In the genomic region with DNA sequence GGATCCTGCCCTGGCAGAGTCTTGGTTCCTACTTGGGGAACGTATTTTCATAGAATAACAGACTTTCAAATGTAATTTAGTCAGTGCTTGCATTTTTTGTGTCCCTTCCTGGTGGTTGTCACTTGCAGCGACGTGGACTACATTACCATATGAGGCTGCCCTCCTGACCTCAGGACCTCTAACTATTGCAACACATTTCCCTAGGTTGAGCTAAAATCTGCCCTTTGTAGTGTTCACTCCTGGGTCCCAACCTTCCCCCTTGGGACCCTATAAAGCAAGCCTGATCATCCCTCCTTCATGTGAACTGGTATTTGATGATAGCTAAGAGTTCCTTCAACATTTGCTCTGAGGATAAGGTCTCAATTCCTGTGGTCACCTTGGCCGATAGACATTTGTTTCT, we compare ENCODE assay signal across 2 cellular contexts.
TF ChIP-seq lines count a peak whose summit lies in the region.

No MANE protein-coding gene starts in this region.

TF ChIP-seq in HepG2, 621 proteins besides CTCF, POLR2A, EP300 and RAD21 (continued from another document):
- TF ChIP-seq, protein P1, sequence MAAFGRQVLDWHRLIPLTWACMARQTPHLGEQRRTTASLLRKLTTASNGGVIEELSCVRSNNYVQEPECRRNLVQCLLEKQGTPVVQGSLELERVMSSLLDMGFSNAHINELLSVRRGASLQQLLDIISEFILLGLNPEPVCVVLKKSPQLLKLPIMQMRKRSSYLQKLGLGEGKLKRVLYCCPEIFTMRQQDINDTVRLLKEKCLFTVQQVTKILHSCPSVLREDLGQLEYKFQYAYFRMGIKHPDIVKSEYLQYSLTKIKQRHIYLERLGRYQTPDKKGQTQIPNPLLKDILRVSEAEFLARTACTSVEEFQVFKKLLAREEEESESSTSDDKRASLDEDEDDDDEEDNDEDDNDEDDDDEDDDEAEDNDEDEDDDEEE (CRISPR knock-in tag; IDR thresholded peaks at IDR 0.05) = no peak

TF ChIP-seq in K562, 482 proteins besides CTCF, POLR2A, EP300 and RAD21 (continued from another document):
- TF ChIP-seq, protein P2, sequence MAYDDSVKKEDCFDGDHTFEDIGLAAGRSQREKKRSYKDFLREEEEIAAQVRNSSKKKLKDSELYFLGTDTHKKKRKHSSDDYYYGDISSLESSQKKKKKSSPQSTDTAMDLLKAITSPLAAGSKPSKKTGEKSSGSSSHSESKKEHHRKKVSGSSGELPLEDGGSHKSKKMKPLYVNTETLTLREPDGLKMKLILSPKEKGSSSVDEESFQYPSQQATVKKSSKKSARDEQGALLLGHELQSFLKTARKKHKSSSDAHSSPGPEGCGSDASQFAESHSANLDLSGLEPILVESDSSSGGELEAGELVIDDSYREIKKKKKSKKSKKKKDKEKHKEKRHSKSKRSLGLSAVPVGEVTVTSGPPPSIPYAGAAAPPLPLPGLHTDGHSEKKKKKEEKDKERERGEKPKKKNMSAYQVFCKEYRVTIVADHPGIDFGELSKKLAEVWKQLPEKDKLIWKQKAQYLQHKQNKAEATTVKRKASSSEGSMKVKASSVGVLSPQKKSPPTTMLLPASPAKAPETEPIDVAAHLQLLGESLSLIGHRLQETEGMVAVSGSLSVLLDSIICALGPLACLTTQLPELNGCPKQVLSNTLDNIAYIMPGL (CRISPR knock-in tag; IDR thresholded peaks at IDR 0.05) = no peak
- no peak for TF ChIP-seq SRSF9 (IDR thresholded peaks at IDR 0.05; ENCODE audit: borderline replicate concordance, low read depth, low read length)
- no peak for TF ChIP-seq CEBPG (CRISPR knock-in tag; IDR thresholded peaks at IDR 0.05)
- 0 out of 4 replicates have a peak, but pooled peaks have one; percentile 13 to 38 for TF ChIP-seq CEBPG (tag; conservative IDR thresholded peaks at IDR 0.05 in 1 of 2, IDR thresholded peaks at IDR 0.05 in 1 of 2)
